In genomic region chr5:4036861-4037260, GRCh38 we compare ENCODE assay signal across 20 cellular contexts.
DNase-seq lines count a peak whose midpoint lies in the region; ATAC-seq and TF ChIP-seq lines count a peak whose summit lies in the region.
"Had no signal": no experiment of that assay in that cellular context is flagged by ENCODE, and none has a peak within 500 bp of the region (broad histone marks: within the 10 kb centered on the region; RNA-seq: fewer than 3 reads in every experiment).

No MANE protein-coding gene starts in this region.

- H3K27me3 ChIP-seq in breast epithelium (no peaks in the 10 kb centered on the region), DND-41 (ENCODE audit: insufficient read depth, low read length, poor library complexity) (no peaks in the 10 kb centered on the region), ovary (no peaks in the 10 kb centered on the region)
- H3K27me3 ChIP-seq: BLaER1 treated with 17β-estradiol and CSF1 and Interleukin-3, amounts not matched to agents 10 nM and 100 nM had no signal

- peak overlapping the region; percentile 56 for H3K4me2 ChIP-seq in DND-41 (ENCODE audit: insufficient read depth, low read length)
- H3K4me2 ChIP-seq: A549; BLaER1 treated with 17β-estradiol and CSF1 and Interleukin-3, amounts not matched to agents 10 nM and 100 nM had no signal

- no peak for TF ChIP-seq CTCF in MCF 10A (IDR thresholded peaks at IDR 0.05; ENCODE audit: unreplicated experiment)
- TF ChIP-seq CTCF in breast epithelium (IDR thresholded peaks at IDR 0.05) = no peak
- TF ChIP-seq CTCF in DND-41 (IDR thresholded peaks at IDR 0.05; ENCODE audit: borderline replicate concordance, extremely low read depth, low read length, poor library complexity, severe bottlenecking) = no peak
- TF ChIP-seq CTCF in ovary (IDR thresholded peaks at IDR 0.05) = no peak

- peaks cover 8% of the 10 kb centered on the region for H3K9me3 Mint-ChIP-seq in MCF 10A (ENCODE audit: unreplicated experiment)

- H3K79me2 ChIP-seq in DND-41 (ENCODE audit: insufficient read depth, low read length) = no peaks in the 10 kb centered on the region

- TF ChIP-seq POLR2A in breast epithelium (IDR thresholded peaks at IDR 0.05) (no peak), ovary (IDR thresholded peaks at IDR 0.05) (no peak)

- H3K9me3 ChIP-seq in breast epithelium = no peaks in the 10 kb centered on the region
- H3K9me3 ChIP-seq in DND-41 (ENCODE audit: insufficient read depth, low read length, severe bottlenecking) = peaks cover 1% of the 10 kb centered on the region
- H3K9me3 ChIP-seq in ovary = no peaks in the 10 kb centered on the region
- H3K9me3 ChIP-seq: A549, Caco-2 had no signal

- intact Hi-C loops in MCF 10A (cut with micrococcal nuclease) = no loop called here
- intact Hi-C loops in breast epithelium (cut with DNase I; ENCODE audit: low total_unique reads) = loop anchor here (10.0 kb wide), 1 partner anchor 1682 kb away; no protein-coding TSS in a partner anchor
- intact Hi-C loops in head of caudate nucleus (cut with DNase I) = no loop called here
- intact Hi-C loops in ovary (cut with DNase I) = no loop called here

- H3K36me3 Mint-ChIP-seq in MCF 10A (ENCODE audit: insufficient read depth, unreplicated experiment) = peaks cover 5% of the 10 kb centered on the region
- H3K36me3 Mint-ChIP-seq: CD8-positive, alpha-beta T cell had no signal

- H3K36me3 ChIP-seq in breast epithelium (no peaks in the 10 kb centered on the region), DND-41 (ENCODE audit: insufficient read depth, low read length) (no peaks in the 10 kb centered on the region), ovary (no peaks in the 10 kb centered on the region)

- DNase-seq in MCF 10A (ENCODE audit: unreplicated experiment) (no peak), breast epithelium (ENCODE audit: low spot score in 2 of 2) (no peak), DND-41 (no peak), head of caudate nucleus (peak in 23 of 42 donors; percentile 15 to 81 (median 40)), middle frontal gyrus (ENCODE audit: extremely low spot score, low spot score) (no peak), ovary (no peak)
- DNase-seq: AML-193; Caco-2; Calu3; CD4-positive, alpha-beta T cell; CD8-positive, alpha-beta T cell; DMS79 treated with DMSO at 0.1 percent for 48 hours; EL; GDM1 had no signal

- BruUV-seq in MCF 10A (replicated peaks; lab: Mats Ljungman, UMichigan) = no TSS peak

- POLR2A ChIA-PET in MCF 10A (lab: Yijun Ruan, JAX) = no interaction called here

- peak overlapping the region; percentile 27 for H2AFZ ChIP-seq in DND-41 (ENCODE audit: low read depth, low read length)

- H3K9ac ChIP-seq in DND-41 (ENCODE audit: low read depth, low read length) = peak overlapping the region; percentile 19; the same call in 1 of the 2 replicates
- H3K9ac ChIP-seq: BLaER1 treated with 17β-estradiol and CSF1 and Interleukin-3, amounts not matched to agents 10 nM and 100 nM had no signal

- H3K27ac Mint-ChIP-seq in MCF 10A (ENCODE audit: low read depth, unreplicated experiment) = no peak overlapping the region
- H3K27ac Mint-ChIP-seq: B cell; CD4-positive, alpha-beta T cell; CD8-positive, alpha-beta T cell had no signal

- ATAC-seq in DND-41 (ENCODE audit: insufficient read depth, low read depth) = no peak
- ATAC-seq: A549; CD8-positive, alpha-beta T cell; GM12878 had no signal

- H3K4me3 ChIP-seq in breast epithelium (no peak overlapping the region), DND-41 (ENCODE audit: low read depth in 1 of 2, low read length in 2 of 2) (peak overlapping the region in 1 of 2 experiments; percentile 37; a peak in 2 of 4 replicates), ovary (no peak overlapping the region)
- H3K4me3 ChIP-seq: A549; BLaER1 treated with 17β-estradiol and CSF1 and Interleukin-3, amounts not matched to agents 10 nM and 100 nM; GM12878 had no signal

- no peak for TF ChIP-seq EP300 in ovary (IDR thresholded peaks at IDR 0.05)

- no peaks in the 10 kb centered on the region for H3K4me1 Mint-ChIP-seq in MCF 10A (ENCODE audit: insufficient read depth, unreplicated experiment)
- H3K4me1 Mint-ChIP-seq: B cell had no signal

- no peaks in the 10 kb centered on the region for H3K4me1 ChIP-seq in breast epithelium
- H3K4me1 ChIP-seq in DND-41 (ENCODE audit: insufficient read depth, low read length) = peaks cover 18% of the 10 kb centered on the region
- no peaks in the 10 kb centered on the region for H3K4me1 ChIP-seq in ovary (ENCODE audit: insufficient read depth)
- H3K4me1 ChIP-seq: A549, Caco-2 had no signal

- CTCF ChIA-PET in MCF 10A (lab: Yijun Ruan, JAX) = no interaction called here

- H3K4me3 Mint-ChIP-seq in MCF 10A (ENCODE audit: unreplicated experiment) = peak overlapping the region; percentile 21
- H3K4me3 Mint-ChIP-seq: B cell; CD4-positive, alpha-beta T cell; CD8-positive, alpha-beta T cell had no signal

- no peaks in the 10 kb centered on the region for H4K20me1 ChIP-seq in DND-41 (ENCODE audit: insufficient read depth, low read length)
- H4K20me1 ChIP-seq: BLaER1 treated with 17β-estradiol and CSF1 and Interleukin-3, amounts not matched to agents 10 nM and 100 nM had no signal

- H3K27ac ChIP-seq in breast epithelium = no peak overlapping the region
- H3K27ac ChIP-seq in DND-41 (ENCODE audit: low read length) = peak overlapping the region; percentile 64
- H3K27ac ChIP-seq in ovary = no peak overlapping the region
- H3K27ac ChIP-seq: 22Rv1, A549, C4-2B had no signal

- H3K27me3 Mint-ChIP-seq in MCF 10A (ENCODE audit: insufficient read depth, unreplicated experiment) = no peaks in the 10 kb centered on the region
- H3K27me3 Mint-ChIP-seq: B cell; CD4-positive, alpha-beta T cell had no signal

- 80 to 87% (median 84%) methylated on average over 5 of the region's 5 CpGs for WGBS in ovary, 3 donors

Comparison
In these comparisons a context has a peak if more than half of its experiments do, and no peak if none do; other contexts are left out.
1. DNase-seq: peak in head of caudate nucleus (23 of 42); none in MCF 10A (single experiment), breast epithelium (0 of 2), DND-41 (single experiment), middle frontal gyrus (single experiment) and ovary (0 of 5).